Comparison of ENCODE assay signal across 28 cellular contexts in genomic region chr11:128260398-128260797, GRCh38.
DNase-seq lines count a peak whose midpoint lies in the region; ATAC-seq, FAIRE-seq and TF ChIP-seq lines count a peak whose summit lies in the region.
"Had no signal": no experiment of that assay in that cellular context is flagged by ENCODE, and none has a peak within 500 bp of the region (broad histone marks: within the 10 kb centered on the region; RNA-seq: fewer than 3 reads in every experiment).

No MANE protein-coding gene starts in this region.

- 57% methylated on average over 3 of the region's 3 CpGs for WGBS in right lobe of liver (ENCODE audit: insufficient coverage, low coverage, low lambda C conversion rate, missing lambda C conversion rate)

- TF ChIP-seq CTCF in AG10803 (conservative IDR thresholded peaks at IDR 0.05; ENCODE audit: low read length) (no peak), activated B cell treated with CpG ODN at 0.5 μM for 24 hours (IDR thresholded peaks at IDR 0.05) (no peak), right lobe of liver (IDR thresholded peaks at IDR 0.05) (no peak), D721Med (IDR thresholded peaks at IDR 0.05; ENCODE audit: insufficient read depth, missing control alignments) (no peak)

- DNase-seq in AG10803 (ENCODE audit: low read depth) (peak; percentile 10), activated B cell treated with CpG ODN at 0.5 μM for 24 hours (no peak), fibroblast of peridontal ligament (ENCODE audit: extremely low read depth) (peak; percentile 65), Right ventricle myocardium inferior (ENCODE audit: missing footprints) (no peak), right lobe of liver (no peak), D721Med (ENCODE audit: insufficient read length, low spot score) (no peak)
- DNase-seq: CD8-positive, alpha-beta T cell; DMS153; GM23248; H9; KBM-7; MM.1S; NCI-H1417 treated with DMSO at 0.1 percent for 48 hours; NCI-H187; NCI-H2081 treated with DMSO at 0.1 percent for 48 hours; NCI-H2171 treated with DMSO at 0.1 percent for 48 hours; NCI-H345; NCI-H774; PC-3; Right ventricle myocardium superior; SW 1271 had no signal

- H3K4me1 Mint-ChIP-seq in IgD-negative memory B cell (peaks cover 65 to 73% (median 69%) of the 10 kb centered on the region in 3 donors), activated B cell treated with CpG ODN at 0.5 μM for 24 hours (peaks cover 86% of the 10 kb centered on the region)

- TF ChIP-seq POLR2A in right lobe of liver (IDR thresholded peaks at IDR 0.05): no peak

- peaks cover 3% of the 10 kb centered on the region for H3K36me3 Mint-ChIP-seq in IgD-negative memory B cell
- H3K36me3 Mint-ChIP-seq in activated B cell treated with CpG ODN at 0.5 μM for 24 hours (ENCODE audit: low read depth): no peaks in the 10 kb centered on the region
- H3K36me3 Mint-ChIP-seq: CD8-positive, alpha-beta T cell had no signal

- no peaks in the 10 kb centered on the region for H3K36me3 ChIP-seq in right lobe of liver
- H3K36me3 ChIP-seq: SJSA1 had no signal

- peaks cover 0 to 12% (median 4%) of the 10 kb centered on the region in 4 donors for H3K4me1 ChIP-seq in right lobe of liver
- H3K4me1 ChIP-seq: SJSA1 had no signal

- intact Hi-C loops in activated B cell treated with CpG ODN at 0.5 μM for 24 hours (cut with micrococcal nuclease): loop anchor here (2.0 kb wide), 1 partner anchor 66 kb away; no protein-coding TSS in a partner anchor
- intact Hi-C loops in Right ventricle myocardium inferior (cut with DNase I): no loop called here
- intact Hi-C loops in right lobe of liver (cut with DNase I): no loop called here

- H3K27me3 ChIP-seq in right lobe of liver: no peaks in the 10 kb centered on the region
- H3K27me3 ChIP-seq: SJSA1 had no signal

- no peak overlapping the region for H3K27ac ChIP-seq in right lobe of liver
- H3K27ac ChIP-seq: C4-2B, GM23248, SJSA1 had no signal

- no peak for ATAC-seq in activated B cell treated with CpG ODN at 0.5 μM for 24 hours (ENCODE audit: low read depth)
- ATAC-seq in Right ventricle myocardium inferior: no peak
- ATAC-seq in right lobe of liver: no peak
- ATAC-seq in GM21786 (IDR thresholded peaks at IDR 0.05; ENCODE audit: unreplicated experiment): no peak
- ATAC-seq: CD8-positive, alpha-beta T cell; HepG2; PC-3 had no signal

- CTCF ChIA-PET in activated B cell treated with CpG ODN at 0.5 μM for 24 hours (lab: Charles Lee): interaction anchor here (1.4 kb wide), 1 partner anchor 10 kb away, joined by 4 read pairs; no protein-coding TSS in a partner anchor

- H3K4me3 Mint-ChIP-seq in IgD-negative memory B cell (peak overlapping the region in 3 of 4 donors; percentile 46 to 94 (median 78)), activated B cell treated with CpG ODN at 0.5 μM for 24 hours (peak overlapping the region; percentile 50)
- H3K4me3 Mint-ChIP-seq: CD8-positive, alpha-beta T cell; H9; T-helper 1 cell treated with Interleukin-12 subunit alpha and Interleukin-12 subunit beta and Interleukin-4 antibody, amounts not matched to agents 30 μg/mL and 1 μg/mL, for 36 hours had no signal

- no peak for FAIRE-seq in D721Med (lab: Jason Lieb, UNC)
- FAIRE-seq: GM18507, HepG2 had no signal

- H3K4me3 ChIP-seq in AG10803 (ENCODE audit: low read length): no peak overlapping the region
- no peak overlapping the region for H3K4me3 ChIP-seq in right lobe of liver
- H3K4me3 ChIP-seq: GM23248, SJSA1 had no signal

- no peaks in the 10 kb centered on the region for H3K9me3 Mint-ChIP-seq in IgD-negative memory B cell
- peaks cover 3% of the 10 kb centered on the region for H3K9me3 Mint-ChIP-seq in activated B cell treated with CpG ODN at 0.5 μM for 24 hours
- H3K9me3 Mint-ChIP-seq: CD8-positive, alpha-beta T cell; H9; T-helper 1 cell treated with Interleukin-12 subunit alpha and Interleukin-12 subunit beta and Interleukin-4 antibody, amounts not matched to agents 30 μg/mL and 1 μg/mL, for 36 hours had no signal

- H3K27me3 Mint-ChIP-seq in IgD-negative memory B cell (no peaks in the 10 kb centered on the region), activated B cell treated with CpG ODN at 0.5 μM for 24 hours (no peaks in the 10 kb centered on the region)

- H3K9me3 ChIP-seq in right lobe of liver: no peaks in the 10 kb centered on the region
- H3K9me3 ChIP-seq: SJSA1 had no signal

- H3K27ac Mint-ChIP-seq in IgD-negative memory B cell: peak overlapping the region; percentile 35 to 91 (median 75)
- H3K27ac Mint-ChIP-seq in activated B cell treated with CpG ODN at 0.5 μM for 24 hours: peak overlapping the region; percentile 85
- H3K27ac Mint-ChIP-seq: CD8-positive, alpha-beta T cell; H9; T-helper 1 cell treated with Interleukin-12 subunit alpha and Interleukin-12 subunit beta and Interleukin-4 antibody, amounts not matched to agents 30 μg/mL and 1 μg/mL, for 36 hours had no signal

- POLR2A ChIA-PET in activated B cell treated with CpG ODN at 0.5 μM for 24 hours (lab: Charles Lee): interaction anchor here (0.6 to 2.7 kb wide), 6 partner anchors 10 to 597 kb away, joined by 3 to 11 read pairs (median 4); no protein-coding TSS in a partner anchor

Comparison
In these comparisons a context has a peak if more than half of its experiments do, and no peak if none do; other contexts are left out.
1. DNase-seq: peak in AG10803 (single experiment) and fibroblast of peridontal ligament (single experiment); none in activated B cell treated with CpG ODN at 0.5 μM for 24 hours (single experiment), Right ventricle myocardium inferior (single experiment), right lobe of liver (0 of 3) and D721Med (single experiment).